1 cellular context compared by ENCODE assay signal in the genomic region with DNA sequence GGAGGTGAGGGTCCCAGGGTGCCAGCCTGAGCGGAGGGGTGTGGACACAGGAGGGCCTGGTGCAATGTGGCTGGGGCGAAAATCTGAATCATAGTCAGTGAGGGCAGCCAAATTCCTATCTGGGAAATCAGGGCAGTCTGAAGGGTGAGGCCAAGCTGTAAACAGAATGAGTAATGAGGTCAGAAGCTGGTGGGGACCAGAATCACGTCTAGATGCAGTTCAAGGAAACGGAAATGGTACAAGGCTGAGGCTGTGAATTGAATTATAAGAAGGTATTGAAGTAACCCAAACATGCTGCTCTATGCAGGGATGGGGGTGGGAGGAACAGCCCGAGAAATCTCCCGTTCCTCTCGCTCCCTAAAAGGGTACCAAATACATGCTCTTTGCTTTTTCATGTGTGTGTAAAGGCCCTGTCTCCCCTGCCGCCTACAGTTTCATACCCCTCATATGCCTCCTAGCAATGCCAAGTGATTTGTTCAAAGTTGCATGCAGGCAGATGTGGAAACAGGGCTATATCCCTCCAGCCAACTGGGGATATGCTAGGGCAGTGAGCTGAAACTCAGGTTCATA.
TF ChIP-seq lines count a peak whose summit lies in the region.

No MANE protein-coding gene starts in this region.

TF ChIP-seq in WTC11, 78 proteins besides CTCF, POLR2A, EP300 and RAD21 (continued from another document):
- TF ChIP-seq, protein P1, sequence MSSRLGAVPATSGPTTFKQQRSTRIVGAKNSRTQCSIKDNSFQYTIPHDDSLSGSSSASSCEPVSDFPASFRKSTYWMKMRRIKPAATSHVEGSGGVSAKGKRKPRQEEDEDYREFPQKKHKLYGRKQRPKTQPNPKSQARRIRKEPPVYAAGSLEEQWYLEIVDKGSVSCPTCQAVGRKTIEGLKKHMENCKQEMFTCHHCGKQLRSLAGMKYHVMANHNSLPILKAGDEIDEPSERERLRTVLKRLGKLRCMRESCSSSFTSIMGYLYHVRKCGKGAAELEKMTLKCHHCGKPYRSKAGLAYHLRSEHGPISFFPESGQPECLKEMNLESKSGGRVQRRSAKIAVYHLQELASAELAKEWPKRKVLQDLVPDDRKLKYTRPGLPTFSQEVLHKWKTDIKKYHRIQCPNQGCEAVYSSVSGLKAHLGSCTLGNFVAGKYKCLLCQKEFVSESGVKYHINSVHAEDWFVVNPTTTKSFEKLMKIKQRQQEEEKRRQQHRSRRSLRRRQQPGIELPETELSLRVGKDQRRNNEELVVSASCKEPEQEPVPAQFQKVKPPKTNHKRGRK (CRISPR knock-in tag; IDR thresholded peaks at IDR 0.05; ENCODE audit: borderline replicate concordance): no peak
- TF ChIP-seq SMAD4 (CRISPR knock-in tag; IDR thresholded peaks at IDR 0.05): no peak
